ENCODE assay signal across 11 cellular contexts in the genomic region with DNA sequence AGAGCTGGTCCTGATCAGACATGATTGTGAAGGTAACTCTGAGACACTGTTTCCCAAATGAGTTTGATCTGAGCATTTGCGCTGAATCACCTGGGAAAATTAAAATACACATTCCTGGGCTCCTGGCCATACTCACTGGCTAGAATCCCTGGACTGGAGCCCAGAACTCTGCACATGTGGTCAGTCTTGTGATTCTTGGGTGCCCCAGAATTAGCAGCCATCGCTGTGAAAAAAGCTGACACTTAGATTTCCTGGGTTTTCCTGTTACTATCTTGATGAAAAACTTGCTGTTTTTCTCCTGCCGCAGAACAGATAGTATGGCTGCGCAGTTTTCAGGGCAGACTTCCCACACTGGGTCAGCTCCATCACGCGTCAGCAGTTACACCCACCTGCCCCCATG. TPM values are rescaled to one million over a fixed set of nuclear protein-coding genes. Genes with fewer than 3 reads are reported as not detected.
A peak's percentile ranks its signal among the peaks of the same experiment; 100 is the strongest.
DNase-seq lines count a peak whose midpoint lies in the region; ATAC-seq and TF ChIP-seq lines count a peak whose summit lies in the region.
"Had no signal": no experiment of that assay in that cellular context is flagged by ENCODE, and none has a peak within 500 bp of the region (broad histone marks: within the 10 kb centered on the region; RNA-seq: fewer than 3 reads in every experiment).

No MANE protein-coding gene starts in this region.

- no peaks in the 10 kb centered on the region for H3K9me3 Mint-ChIP-seq in natural killer cell
- H3K9me3 Mint-ChIP-seq: activated CD4-positive, alpha-beta memory T cell treated with anti-CD3 and anti-CD28 coated beads, Interleukin-2, amount 10 ng/mL, durations not matched to agents 7 days and 5 days had no signal

- peaks cover 18 to 26% of the 10 kb centered on the region in 2 donors for H3K27me3 Mint-ChIP-seq in natural killer cell (ENCODE audit: low read depth in 2 of 2)

- no peak overlapping the region for H3K4me3 ChIP-seq in adipocyte (ENCODE audit: low read length)

- no peak overlapping the region for H3K27ac Mint-ChIP-seq in natural killer cell
- H3K27ac Mint-ChIP-seq: activated CD4-positive, alpha-beta memory T cell treated with anti-CD3 and anti-CD28 coated beads, Interleukin-2, amount 10 ng/mL, durations not matched to agents 7 days and 5 days had no signal

- no peaks in the 10 kb centered on the region for H3K36me3 Mint-ChIP-seq in natural killer cell

- peaks cover 17% of the 10 kb centered on the region for H3K27me3 ChIP-seq in adipocyte (replicated peaks; ENCODE audit: control insufficient read depth, insufficient read depth, low read length)

- peak; percentile 42 for DNase-seq in ELR (ENCODE audit: low read depth)
- peak; percentile 29 for DNase-seq in adipocyte (ENCODE audit: low read depth)
- peak; percentile 46 for DNase-seq in Right ventricle myocardium superior
- DNase-seq in pons (ENCODE audit: low spot score) = peak; percentile 48
- DNase-seq in natural killer cell = no peak
- DNase-seq: activated CD4-positive, alpha-beta memory T cell treated with anti-CD3 and anti-CD28 coated beads, Interleukin-2, amount 10 ng/mL, durations not matched to agents 7 days and 5 days; GF-D8; retina had no signal

- H3K9ac ChIP-seq in adipocyte (ENCODE audit: low read length) = no peak overlapping the region

- H3K4me1 Mint-ChIP-seq in natural killer cell = no peaks in the 10 kb centered on the region
- H3K4me1 Mint-ChIP-seq: activated CD4-positive, alpha-beta memory T cell treated with anti-CD3 and anti-CD28 coated beads, Interleukin-2, amount 10 ng/mL, durations not matched to agents 7 days and 5 days had no signal

- peaks cover 7% of the 10 kb centered on the region for H3K4me1 ChIP-seq in adipocyte (ENCODE audit: control insufficient read depth, insufficient read depth, low read length)

- H3K9me3 ChIP-seq in adipocyte (ENCODE audit: control insufficient read depth, low read length) = no peaks in the 10 kb centered on the region

- no peak for TF ChIP-seq CTCF in natural killer cell (IDR thresholded peaks at IDR 0.05)

- intact Hi-C loops in Right ventricle myocardium superior (cut with DNase I) (no loop called here), natural killer cell (cut with micrococcal nuclease) (no loop called here)

- no peak overlapping the region for H3K4me3 Mint-ChIP-seq in natural killer cell
- H3K4me3 Mint-ChIP-seq: activated CD4-positive, alpha-beta memory T cell treated with anti-CD3 and anti-CD28 coated beads, Interleukin-2, amount 10 ng/mL, durations not matched to agents 7 days and 5 days had no signal

- ATAC-seq in Right ventricle myocardium superior (ENCODE audit: poor library complexity) (peak; percentile 72), HG03039 (IDR thresholded peaks at IDR 0.05; ENCODE audit: unreplicated experiment) (no peak), natural killer cell (no peak), HG03135 (IDR thresholded peaks at IDR 0.05; ENCODE audit: unreplicated experiment) (no peak)
- no peak for ATAC-seq in activated CD4-positive, CD25-positive, alpha-beta regulatory T cell treated with anti-CD3 and anti-CD28 coated beads, Interleukin-2, amount 50 U/mL, for 24 hours

- H3K36me3 ChIP-seq in adipocyte (ENCODE audit: control insufficient read depth, insufficient read depth, low read length, severe bottlenecking) = no peaks in the 10 kb centered on the region

RNA-seq across cellular contexts. Expression of a gene that starts 24.6 kb away (rescaled TPM):
- total RNA-seq in Right ventricle myocardium superior (0.46 TPM), natural killer cell (under 1 TPM in 1 of 3 donors, not detected in 2; 0.75 TPM)
- total RNA-seq: activated CD4-positive, alpha-beta memory T cell treated with anti-CD3 and anti-CD28 coated beads, Interleukin-2, amount 10 ng/mL, durations not matched to agents 7 days and 5 days had no signal

RNA-seq across cellular contexts. Expression of a gene that starts 39.6 kb away (rescaled TPM):
- total RNA-seq in Right ventricle myocardium superior (7.2 TPM), natural killer cell (1 to 10 TPM; 3.9 to 4.1 (median 4.0) TPM)

RNA-seq across cellular contexts. Expression of a gene that starts 50.0 kb away (rescaled TPM):
- total RNA-seq in Right ventricle myocardium superior (0.78 TPM), natural killer cell (not detected)
- total RNA-seq: activated CD4-positive, alpha-beta memory T cell treated with anti-CD3 and anti-CD28 coated beads, Interleukin-2, amount 10 ng/mL, durations not matched to agents 7 days and 5 days had no signal
